Comparison of ENCODE assay signal across 1 cellular context in genomic region chr5:978693-979092, GRCh38.
TF ChIP-seq lines count a peak whose summit lies in the region.

No MANE protein-coding gene starts in this region.

TF ChIP-seq in K562, 482 proteins besides CTCF, POLR2A, EP300 and RAD21 (continued from another document and continues in another):
- TF ChIP-seq FOXP4 (CRISPR knock-in tag; IDR thresholded peaks at IDR 0.05; ENCODE audit: borderline replicate concordance) (no peak), THAP12 (CRISPR knock-in tag; IDR thresholded peaks at IDR 0.05) (no peak), KDM1A (IDR thresholded peaks at IDR 0.05) (no peak), ID3 (CRISPR knock-in tag; IDR thresholded peaks at IDR 0.05) (no peak), ID3 (tag; IDR thresholded peaks at IDR 0.05) (no peak), L3MBTL2 (IDR thresholded peaks at IDR 0.05) (peak; percentile 43; the same call in 1 of the 2 replicates), HNRNPH1 (optimal IDR thresholded peaks at IDR 0.05; ENCODE audit: low read depth, low read length) (no peak), TOE1 (IDR thresholded peaks at IDR 0.05; ENCODE audit: borderline replicate concordance) (no peak), TOE1 (CRISPR knock-in tag; IDR thresholded peaks at IDR 0.05; ENCODE audit: borderline replicate concordance, low read depth) (no peak), PRMT5 (CRISPR knock-in tag; IDR thresholded peaks at IDR 0.05) (no peak), E4F1 (CRISPR knock-in tag; IDR thresholded peaks at IDR 0.05; ENCODE audit: borderline replicate concordance) (no peak), NR2C1 (IDR thresholded peaks at IDR 0.05) (no peak), NR2C1 (tag; IDR thresholded peaks at IDR 0.05) (no peak), CLOCK (CRISPR knock-in tag; IDR thresholded peaks at IDR 0.05; ENCODE audit: borderline replicate concordance) (no peak), POLR2AphosphoS5 (IDR thresholded peaks at IDR 0.05; ENCODE audit: control insufficient read depth, insufficient read depth, low read depth, low read length) (no peak), MEF2A (IDR thresholded peaks at IDR 0.05; ENCODE audit: control insufficient read depth, low read depth, low read length) (no peak), EGR1 (conservative IDR thresholded peaks at IDR 0.05) (peak; percentile 43; the same call in 1 of the 2 replicates), NFATC3 (IDR thresholded peaks at IDR 0.05) (no peak), ARID3A (IDR thresholded peaks at IDR 0.05; ENCODE audit: borderline replicate concordance, low read depth, low read length) (no peak), MNT (conservative IDR thresholded peaks at IDR 0.05) (no peak), PKNOX1 (IDR thresholded peaks at IDR 0.05) (no peak), ZNF239 (CRISPR knock-in tag; IDR thresholded peaks at IDR 0.05) (no peak), HDAC2 (IDR thresholded peaks at IDR 0.05) (no peak), ZNF121 (CRISPR knock-in tag; conservative IDR thresholded peaks at IDR 0.05) (no peak), KAT7 (CRISPR knock-in tag; IDR thresholded peaks at IDR 0.05; ENCODE audit: borderline replicate concordance) (no peak), MGA (IDR thresholded peaks at IDR 0.05) (peak; percentile 23; the same call in 1 of the 2 replicates)
